ENCODE assay signal across 1 cellular context in genomic region chr16:74998481-74999207, GRCh38.
TF ChIP-seq lines count a peak whose summit lies in the region.

Gene ZNRF1, plus strand, starts transcription at chr16:74999024. Its CDS starts 648 bp downstream, at chr16:74999672.

TF ChIP-seq in HepG2, 621 proteins besides CTCF, POLR2A, EP300 and RAD21 (continued from another document):
- peak; percentile 51 for TF ChIP-seq ZNF781 (CRISPR knock-in tag; IDR thresholded peaks at IDR 0.05; ENCODE audit: borderline replicate concordance, not compliant biosample characterization)
- TF ChIP-seq ATF1 (CRISPR knock-in tag; IDR thresholded peaks at IDR 0.05) = no peak
- TF ChIP-seq NR2C2 (CRISPR knock-in tag; IDR thresholded peaks at IDR 0.05; ENCODE audit: borderline replicate concordance) = 0 out of 2 replicates have a peak, but pooled peaks have one; percentile 18
